ENCODE assay signal across 1 cellular context in the genomic region with DNA sequence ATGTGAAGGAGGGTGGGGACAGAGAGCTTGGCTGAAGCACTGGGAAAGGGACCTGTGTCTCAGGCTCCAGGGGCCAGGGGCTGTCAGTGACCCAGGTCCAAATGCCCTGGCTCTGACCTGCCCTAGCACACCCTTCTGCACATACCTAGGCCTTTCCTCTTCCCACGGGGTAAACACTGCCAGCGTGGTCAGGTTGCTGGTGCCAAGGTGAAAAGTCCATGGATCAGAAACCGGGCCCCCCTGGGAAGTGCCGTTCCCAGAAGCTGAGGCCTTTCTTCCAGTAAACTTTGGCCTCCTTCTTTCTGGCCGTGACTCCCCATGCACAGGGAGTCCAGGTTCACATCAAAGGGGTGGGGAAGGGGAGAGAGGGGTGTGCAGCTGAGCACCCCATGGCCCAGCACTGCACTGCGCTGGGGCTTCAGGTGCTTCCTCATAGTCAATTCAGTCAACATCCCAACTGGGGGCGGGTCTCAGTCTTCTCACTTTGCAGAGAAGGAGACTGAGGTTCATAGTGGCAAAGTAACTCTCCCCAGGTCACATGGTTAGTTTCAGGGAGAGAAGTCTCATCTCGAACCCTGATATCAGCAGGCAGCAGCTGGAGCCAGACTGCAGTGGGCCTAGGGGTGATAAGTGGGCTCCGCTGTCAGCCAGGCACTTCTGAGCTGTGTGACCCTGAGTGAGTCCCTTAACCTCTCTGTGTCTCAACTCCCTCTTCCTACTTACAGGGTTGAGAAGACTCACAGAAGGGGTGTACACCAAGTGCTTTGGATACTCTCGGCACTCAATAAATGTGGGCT.
TF ChIP-seq lines count a peak whose summit lies in the region.

No MANE protein-coding gene starts in this region.

TF ChIP-seq in HepG2, 621 proteins besides CTCF, POLR2A, EP300 and RAD21 (continued from another document and continues in another):
- TF ChIP-seq ZFP91 (CRISPR knock-in tag; IDR thresholded peaks at IDR 0.05; ENCODE audit: borderline replicate concordance) = 0 out of 2 replicates have a peak, but pooled peaks have one; percentile 28
- TF ChIP-seq IRF2 (CRISPR knock-in tag; IDR thresholded peaks at IDR 0.05) = no peak; the same call in 1 of the 2 replicates
- TF ChIP-seq, protein P1, sequence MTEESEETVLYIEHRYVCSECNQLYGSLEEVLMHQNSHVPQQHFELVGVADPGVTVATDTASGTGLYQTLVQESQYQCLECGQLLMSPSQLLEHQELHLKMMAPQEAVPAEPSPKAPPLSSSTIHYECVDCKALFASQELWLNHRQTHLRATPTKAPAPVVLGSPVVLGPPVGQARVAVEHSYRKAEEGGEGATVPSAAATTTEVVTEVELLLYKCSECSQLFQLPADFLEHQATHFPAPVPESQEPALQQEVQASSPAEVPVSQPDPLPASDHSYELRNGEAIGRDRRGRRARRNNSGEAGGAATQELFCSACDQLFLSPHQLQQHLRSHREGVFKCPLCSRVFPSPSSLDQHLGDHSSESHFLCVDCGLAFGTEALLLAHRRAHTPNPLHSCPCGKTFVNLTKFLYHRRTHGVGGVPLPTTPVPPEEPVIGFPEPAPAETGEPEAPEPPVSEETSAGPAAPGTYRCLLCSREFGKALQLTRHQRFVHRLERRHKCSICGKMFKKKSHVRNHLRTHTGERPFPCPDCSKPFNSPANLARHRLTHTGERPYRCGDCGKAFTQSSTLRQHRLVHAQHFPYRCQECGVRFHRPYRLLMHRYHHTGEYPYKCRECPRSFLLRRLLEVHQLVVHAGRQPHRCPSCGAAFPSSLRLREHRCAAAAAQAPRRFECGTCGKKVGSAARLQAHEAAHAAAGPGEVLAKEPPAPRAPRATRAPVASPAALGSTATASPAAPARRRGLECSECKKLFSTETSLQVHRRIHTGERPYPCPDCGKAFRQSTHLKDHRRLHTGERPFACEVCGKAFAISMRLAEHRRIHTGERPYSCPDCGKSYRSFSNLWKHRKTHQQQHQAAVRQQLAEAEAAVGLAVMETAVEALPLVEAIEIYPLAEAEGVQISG (CRISPR knock-in tag; IDR thresholded peaks at IDR 0.05) = no peak
- TF ChIP-seq SOX6 (IDR thresholded peaks at IDR 0.05) = no peak
- peak; percentile 46; the same call in 1 of the 2 replicates for TF ChIP-seq SOX6 (CRISPR knock-in tag; IDR thresholded peaks at IDR 0.05)
- no peak for TF ChIP-seq FOXO4 (CRISPR knock-in tag; conservative IDR thresholded peaks at IDR 0.05)
- no peak for TF ChIP-seq ZNF557 (CRISPR knock-in tag; IDR thresholded peaks at IDR 0.05)
- no peak for TF ChIP-seq ZNF264 (CRISPR knock-in tag; IDR thresholded peaks at IDR 0.05)
- no peak for TF ChIP-seq SMARCC2 (IDR thresholded peaks at IDR 0.05)
- TF ChIP-seq HOXA7 (CRISPR knock-in tag; IDR thresholded peaks at IDR 0.05) = no peak
- TF ChIP-seq RFX5 (IDR thresholded peaks at IDR 0.05; ENCODE audit: low read depth, low read length) = no peak
- no peak for TF ChIP-seq MED8 (CRISPR knock-in tag; IDR thresholded peaks at IDR 0.05; ENCODE audit: insufficient replicate concordance)
- no peak for TF ChIP-seq ZNF775 (CRISPR knock-in tag; IDR thresholded peaks at IDR 0.05; ENCODE audit: borderline replicate concordance)
- TF ChIP-seq ZNF235 (CRISPR knock-in tag; IDR thresholded peaks at IDR 0.05; ENCODE audit: borderline replicate concordance) = no peak
- TF ChIP-seq, protein P2, sequence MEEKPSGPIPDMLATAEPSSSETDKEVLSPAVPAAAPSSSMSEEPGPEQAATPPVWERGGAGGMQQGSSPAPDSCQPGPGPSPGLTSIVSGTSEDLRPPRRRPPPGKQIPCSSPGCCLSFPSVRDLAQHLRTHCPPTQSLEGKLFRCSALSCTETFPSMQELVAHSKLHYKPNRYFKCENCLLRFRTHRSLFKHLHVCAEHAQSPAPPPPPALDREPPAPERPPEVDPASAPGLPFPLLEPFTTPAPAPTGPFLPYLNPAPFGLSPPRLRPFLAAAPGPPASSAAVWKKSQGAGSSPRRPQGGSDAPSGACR (CRISPR knock-in tag; IDR thresholded peaks at IDR 0.05) = peak; percentile 56; the same call in 1 of the 2 replicates
- TF ChIP-seq ZNF33B (CRISPR knock-in tag; IDR thresholded peaks at IDR 0.05) = no peak
- TF ChIP-seq CEBPB (IDR thresholded peaks at IDR 0.05; ENCODE audit: borderline replicate concordance, low read depth, low read length) = no peak
- TF ChIP-seq NONO (IDR thresholded peaks at IDR 0.05) = no peak
- TF ChIP-seq NONO (CRISPR knock-in tag; conservative IDR thresholded peaks at IDR 0.05) = no peak
- TF ChIP-seq TOPORS (CRISPR knock-in tag; IDR thresholded peaks at IDR 0.05) = no peak
- TF ChIP-seq ETS1 (CRISPR knock-in tag; IDR thresholded peaks at IDR 0.05) = no peak
- TF ChIP-seq, protein P3, sequence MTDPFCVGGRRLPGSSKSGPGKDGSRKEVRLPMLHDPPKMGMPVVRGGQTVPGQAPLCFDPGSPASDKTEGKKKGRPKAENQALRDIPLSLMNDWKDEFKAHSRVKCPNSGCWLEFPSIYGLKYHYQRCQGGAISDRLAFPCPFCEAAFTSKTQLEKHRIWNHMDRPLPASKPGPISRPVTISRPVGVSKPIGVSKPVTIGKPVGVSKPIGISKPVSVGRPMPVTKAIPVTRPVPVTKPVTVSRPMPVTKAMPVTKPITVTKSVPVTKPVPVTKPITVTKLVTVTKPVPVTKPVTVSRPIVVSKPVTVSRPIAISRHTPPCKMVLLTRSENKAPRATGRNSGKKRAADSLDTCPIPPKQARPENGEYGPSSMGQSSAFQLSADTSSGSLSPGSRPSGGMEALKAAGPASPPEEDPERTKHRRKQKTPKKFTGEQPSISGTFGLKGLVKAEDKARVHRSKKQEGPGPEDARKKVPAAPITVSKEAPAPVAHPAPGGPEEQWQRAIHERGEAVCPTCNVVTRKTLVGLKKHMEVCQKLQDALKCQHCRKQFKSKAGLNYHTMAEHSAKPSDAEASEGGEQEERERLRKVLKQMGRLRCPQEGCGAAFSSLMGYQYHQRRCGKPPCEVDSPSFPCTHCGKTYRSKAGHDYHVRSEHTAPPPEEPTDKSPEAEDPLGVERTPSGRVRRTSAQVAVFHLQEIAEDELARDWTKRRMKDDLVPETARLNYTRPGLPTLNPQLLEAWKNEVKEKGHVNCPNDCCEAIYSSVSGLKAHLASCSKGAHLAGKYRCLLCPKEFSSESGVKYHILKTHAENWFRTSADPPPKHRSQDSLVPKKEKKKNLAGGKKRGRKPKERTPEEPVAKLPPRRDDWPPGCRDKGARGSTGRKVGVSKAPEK (CRISPR knock-in tag; IDR thresholded peaks at IDR 0.05; ENCODE audit: borderline replicate concordance) = no peak
- no peak for TF ChIP-seq ZNF546 (CRISPR knock-in tag; conservative IDR thresholded peaks at IDR 0.05)
- TF ChIP-seq BORCS8-MEF2B (CRISPR knock-in tag; IDR thresholded peaks at IDR 0.05) = no peak
- no peak for TF ChIP-seq ZNF788 (CRISPR knock-in tag; IDR thresholded peaks at IDR 0.05; ENCODE audit: borderline replicate concordance)
- TF ChIP-seq ZNF468 (CRISPR knock-in tag; IDR thresholded peaks at IDR 0.05) = no peak
- TF ChIP-seq, protein P4, sequence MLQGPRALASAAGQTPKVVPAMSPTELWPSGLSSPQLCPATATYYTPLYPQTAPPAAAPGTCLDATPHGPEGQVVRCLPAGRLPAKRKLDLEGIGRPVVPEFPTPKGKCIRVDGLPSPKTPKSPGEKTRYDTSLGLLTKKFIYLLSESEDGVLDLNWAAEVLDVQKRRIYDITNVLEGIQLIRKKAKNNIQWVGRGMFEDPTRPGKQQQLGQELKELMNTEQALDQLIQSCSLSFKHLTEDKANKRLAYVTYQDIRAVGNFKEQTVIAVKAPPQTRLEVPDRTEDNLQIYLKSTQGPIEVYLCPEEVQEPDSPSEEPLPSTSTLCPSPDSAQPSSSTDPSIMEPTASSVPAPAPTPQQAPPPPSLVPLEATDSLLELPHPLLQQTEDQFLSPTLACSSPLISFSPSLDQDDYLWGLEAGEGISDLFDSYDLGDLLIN (CRISPR knock-in tag; IDR thresholded peaks at IDR 0.05; ENCODE audit: borderline replicate concordance) = no peak
- no peak for TF ChIP-seq KLF9 (CRISPR knock-in tag; IDR thresholded peaks at IDR 0.05; ENCODE audit: low read depth)
- TF ChIP-seq NPAS2 (CRISPR knock-in tag; IDR thresholded peaks at IDR 0.05; ENCODE audit: borderline replicate concordance) = no peak
- TF ChIP-seq NFIB (CRISPR knock-in tag; IDR thresholded peaks at IDR 0.05; ENCODE audit: borderline replicate concordance) = no peak
- no peak for TF ChIP-seq ZNF121 (CRISPR knock-in tag; IDR thresholded peaks at IDR 0.05)
- no peak for TF ChIP-seq REPIN1 (CRISPR knock-in tag; IDR thresholded peaks at IDR 0.05; ENCODE audit: borderline replicate concordance, low read depth)
- TF ChIP-seq, protein P5, sequence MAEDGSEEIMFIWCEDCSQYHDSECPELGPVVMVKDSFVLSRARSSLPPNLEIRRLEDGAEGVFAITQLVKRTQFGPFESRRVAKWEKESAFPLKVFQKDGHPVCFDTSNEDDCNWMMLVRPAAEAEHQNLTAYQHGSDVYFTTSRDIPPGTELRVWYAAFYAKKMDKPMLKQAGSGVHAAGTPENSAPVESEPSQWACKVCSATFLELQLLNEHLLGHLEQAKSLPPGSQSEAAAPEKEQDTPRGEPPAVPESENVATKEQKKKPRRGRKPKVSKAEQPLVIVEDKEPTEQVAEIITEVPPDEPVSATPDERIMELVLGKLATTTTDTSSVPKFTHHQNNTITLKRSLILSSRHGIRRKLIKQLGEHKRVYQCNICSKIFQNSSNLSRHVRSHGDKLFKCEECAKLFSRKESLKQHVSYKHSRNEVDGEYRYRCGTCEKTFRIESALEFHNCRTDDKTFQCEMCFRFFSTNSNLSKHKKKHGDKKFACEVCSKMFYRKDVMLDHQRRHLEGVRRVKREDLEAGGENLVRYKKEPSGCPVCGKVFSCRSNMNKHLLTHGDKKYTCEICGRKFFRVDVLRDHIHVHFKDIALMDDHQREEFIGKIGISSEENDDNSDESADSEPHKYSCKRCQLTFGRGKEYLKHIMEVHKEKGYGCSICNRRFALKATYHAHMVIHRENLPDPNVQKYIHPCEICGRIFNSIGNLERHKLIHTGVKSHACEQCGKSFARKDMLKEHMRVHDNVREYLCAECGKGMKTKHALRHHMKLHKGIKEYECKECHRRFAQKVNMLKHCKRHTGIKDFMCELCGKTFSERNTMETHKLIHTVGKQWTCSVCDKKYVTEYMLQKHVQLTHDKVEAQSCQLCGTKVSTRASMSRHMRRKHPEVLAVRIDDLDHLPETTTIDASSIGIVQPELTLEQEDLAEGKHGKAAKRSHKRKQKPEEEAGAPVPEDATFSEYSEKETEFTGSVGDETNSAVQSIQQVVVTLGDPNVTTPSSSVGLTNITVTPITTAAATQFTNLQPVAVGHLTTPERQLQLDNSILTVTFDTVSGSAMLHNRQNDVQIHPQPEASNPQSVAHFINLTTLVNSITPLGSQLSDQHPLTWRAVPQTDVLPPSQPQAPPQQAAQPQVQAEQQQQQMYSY (CRISPR knock-in tag; IDR thresholded peaks at IDR 0.05) = no peak
- no peak for TF ChIP-seq ZNF326 (CRISPR knock-in tag; IDR thresholded peaks at IDR 0.05; ENCODE audit: borderline replicate concordance)
- TF ChIP-seq, protein P6, sequence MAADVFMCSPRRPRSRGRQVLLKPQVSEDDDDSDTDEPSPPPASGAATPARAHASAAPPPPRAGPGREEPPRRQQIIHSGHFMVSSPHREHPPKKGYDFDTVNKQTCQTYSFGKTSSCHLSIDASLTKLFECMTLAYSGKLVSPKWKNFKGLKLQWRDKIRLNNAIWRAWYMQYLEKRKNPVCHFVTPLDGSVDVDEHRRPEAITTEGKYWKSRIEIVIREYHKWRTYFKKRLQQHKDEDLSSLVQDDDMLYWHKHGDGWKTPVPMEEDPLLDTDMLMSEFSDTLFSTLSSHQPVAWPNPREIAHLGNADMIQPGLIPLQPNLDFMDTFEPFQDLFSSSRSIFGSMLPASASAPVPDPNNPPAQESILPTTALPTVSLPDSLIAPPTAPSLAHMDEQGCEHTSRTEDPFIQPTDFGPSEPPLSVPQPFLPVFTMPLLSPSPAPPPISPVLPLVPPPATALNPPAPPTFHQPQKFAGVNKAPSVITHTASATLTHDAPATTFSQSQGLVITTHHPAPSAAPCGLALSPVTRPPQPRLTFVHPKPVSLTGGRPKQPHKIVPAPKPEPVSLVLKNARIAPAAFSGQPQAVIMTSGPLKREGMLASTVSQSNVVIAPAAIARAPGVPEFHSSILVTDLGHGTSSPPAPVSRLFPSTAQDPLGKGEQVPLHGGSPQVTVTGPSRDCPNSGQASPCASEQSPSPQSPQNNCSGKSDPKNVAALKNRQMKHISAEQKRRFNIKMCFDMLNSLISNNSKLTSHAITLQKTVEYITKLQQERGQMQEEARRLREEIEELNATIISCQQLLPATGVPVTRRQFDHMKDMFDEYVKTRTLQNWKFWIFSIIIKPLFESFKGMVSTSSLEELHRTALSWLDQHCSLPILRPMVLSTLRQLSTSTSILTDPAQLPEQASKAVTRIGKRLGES (CRISPR knock-in tag; IDR thresholded peaks at IDR 0.05; ENCODE audit: borderline replicate concordance) = no peak
- no peak for TF ChIP-seq ATF7 (IDR thresholded peaks at IDR 0.05)
- TF ChIP-seq ATF7 (CRISPR knock-in tag; IDR thresholded peaks at IDR 0.05) = no peak; the same call in 1 of the 2 replicates
- TF ChIP-seq ZNF563 (CRISPR knock-in tag; IDR thresholded peaks at IDR 0.05) = no peak
- TF ChIP-seq NFATC3 (CRISPR knock-in tag; IDR thresholded peaks at IDR 0.05) = no peak
- no peak for TF ChIP-seq ZNF253 (CRISPR knock-in tag; IDR thresholded peaks at IDR 0.05; ENCODE audit: borderline replicate concordance)
- TF ChIP-seq HCFC1 (IDR thresholded peaks at IDR 0.05; ENCODE audit: low read depth, low read length) = no peak
- TF ChIP-seq GLI4 (CRISPR knock-in tag; IDR thresholded peaks at IDR 0.05; ENCODE audit: borderline replicate concordance) = no peak
